In genomic region chr3:46296826-46297225, GRCh38 we compare ENCODE assay signal across 26 cellular contexts. TPM values are rescaled to one million over a fixed set of nuclear protein-coding genes. Genes with fewer than 3 reads are reported as not detected.
A peak's percentile ranks its signal among the peaks of the same experiment; 100 is the strongest.
DNase-seq lines count a peak whose midpoint lies in the region; ATAC-seq and TF ChIP-seq lines count a peak whose summit lies in the region.
"Had no signal": no experiment of that assay in that cellular context is flagged by ENCODE, and none has a peak within 500 bp of the region (broad histone marks: within the 10 kb centered on the region; RNA-seq: fewer than 3 reads in every experiment).

No MANE protein-coding gene starts in this region.

- POLR2A ChIA-PET in activated CD8-positive, alpha-beta T cell treated with anti-CD3 and anti-CD28 coated beads, Interleukin-2, amount 10 ng/mL, durations not matched to agents 7 days and 5 days (lab: Charles Lee), result interaction anchor here (1.8 kb wide), 1 partner anchor 58 kb away, joined by 5 read pairs; no protein-coding TSS in a partner anchor
- POLR2A ChIA-PET in activated CD8-positive, alpha-beta T cell treated with anti-CD3 and anti-CD28 coated beads for 36 hours (lab: Charles Lee), result interaction anchor here (1.3 kb wide), 1 partner anchor 65 kb away, joined by 3 read pairs; no protein-coding TSS in a partner anchor

- peak overlapping the region; percentile 79; the same call in 1 of the 2 replicates for H3K9ac ChIP-seq in OCI-LY3 (ENCODE audit: low read length)

- WGBS in sigmoid colon, 2 donors, result 91 to 94% methylated on average over 1 of the region's 1 CpG

- no peaks in the 10 kb centered on the region for H3K79me2 ChIP-seq in OCI-LY3 (ENCODE audit: low read length)

- H3K9me3 Mint-ChIP-seq in activated CD8-positive, alpha-beta T cell treated with anti-CD3 and anti-CD28 coated beads, Interleukin-2, amount 10 ng/mL, durations not matched to agents 7 days and 5 days (ENCODE audit: insufficient read depth), result no peaks in the 10 kb centered on the region
- H3K9me3 Mint-ChIP-seq in activated CD8-positive, alpha-beta T cell treated with anti-CD3 and anti-CD28 coated beads for 36 hours, result no peaks in the 10 kb centered on the region
- H3K9me3 Mint-ChIP-seq: stimulated activated naive CD8-positive, alpha-beta T cell treated with anti-CD3 and anti-CD28 coated beads, Interleukin-15, Interleukin-2, amounts not matched to agents 100 ng/mL and 50 ng/mL, for 24 hours had no signal

- H3K27me3 Mint-ChIP-seq in activated CD8-positive, alpha-beta T cell treated with anti-CD3 and anti-CD28 coated beads, Interleukin-2, amount 10 ng/mL, durations not matched to agents 7 days and 5 days (ENCODE audit: low read depth), result no peaks in the 10 kb centered on the region
- peaks cover 4% of the 10 kb centered on the region for H3K27me3 Mint-ChIP-seq in activated CD8-positive, alpha-beta T cell treated with anti-CD3 and anti-CD28 coated beads for 36 hours

- peaks cover 13% of the 10 kb centered on the region for H3K36me3 Mint-ChIP-seq in activated CD8-positive, alpha-beta T cell treated with anti-CD3 and anti-CD28 coated beads, Interleukin-2, amount 10 ng/mL, durations not matched to agents 7 days and 5 days (ENCODE audit: low read depth)
- no peaks in the 10 kb centered on the region for H3K36me3 Mint-ChIP-seq in activated CD8-positive, alpha-beta T cell treated with anti-CD3 and anti-CD28 coated beads for 36 hours (ENCODE audit: low read depth)

- H3K4me3 Mint-ChIP-seq in activated CD8-positive, alpha-beta T cell treated with anti-CD3 and anti-CD28 coated beads, Interleukin-2, amount 10 ng/mL, durations not matched to agents 7 days and 5 days, result no peak overlapping the region
- H3K4me3 Mint-ChIP-seq in activated CD8-positive, alpha-beta T cell treated with anti-CD3 and anti-CD28 coated beads for 36 hours, result no peak overlapping the region
- H3K4me3 Mint-ChIP-seq: stimulated activated naive CD8-positive, alpha-beta T cell treated with anti-CD3 and anti-CD28 coated beads, Interleukin-15, Interleukin-2, amounts not matched to agents 100 ng/mL and 50 ng/mL, for 24 hours had no signal

- CTCF ChIA-PET in activated CD8-positive, alpha-beta T cell treated with anti-CD3 and anti-CD28 coated beads, Interleukin-2, amount 10 ng/mL, durations not matched to agents 7 days and 5 days (lab: Charles Lee), result interaction anchor here (0.8 to 5.9 kb wide), 5 partner anchors 11 to 73 kb away, joined by 3 to 87 read pairs (median 9); partner anchors contain the start of gene CCR5
- CTCF ChIA-PET in activated CD8-positive, alpha-beta T cell treated with anti-CD3 and anti-CD28 coated beads for 36 hours (lab: Charles Lee), result interaction anchor here (1.6 to 5.0 kb wide), 3 partner anchors 20 to 82 kb away, joined by 4 to 42 read pairs (median 11); partner anchors contain the start of gene CCR5

- no peak for TF ChIP-seq CTCF in activated CD8-positive, alpha-beta T cell treated with anti-CD3 and anti-CD28 coated beads for 36 hours (IDR thresholded peaks at IDR 0.05)
- no peak for TF ChIP-seq CTCF in OCI-LY3 (IDR thresholded peaks at IDR 0.05; ENCODE audit: low read depth, low read length)
- no peak for TF ChIP-seq CTCF in sigmoid colon (IDR thresholded peaks at IDR 0.05)

- H3K27me3 ChIP-seq in OCI-LY3 (ENCODE audit: low read depth, low read length), result no peaks in the 10 kb centered on the region
- no peaks in the 10 kb centered on the region for H3K27me3 ChIP-seq in sigmoid colon
- H3K27me3 ChIP-seq: esophagus squamous epithelium, heart left ventricle, right atrium auricular region had no signal

- H3K27ac ChIP-seq in OCI-LY3 (ENCODE audit: low read length) (peak overlapping the region; percentile 96), sigmoid colon (no peak overlapping the region)
- H3K27ac ChIP-seq: left ventricle myocardium inferior, right atrium auricular region had no signal

- H3K27ac Mint-ChIP-seq in activated CD8-positive, alpha-beta T cell treated with anti-CD3 and anti-CD28 coated beads, Interleukin-2, amount 10 ng/mL, durations not matched to agents 7 days and 5 days, result peak overlapping the region; percentile 92
- H3K27ac Mint-ChIP-seq in activated CD8-positive, alpha-beta T cell treated with anti-CD3 and anti-CD28 coated beads for 36 hours, result no peak overlapping the region

- TF ChIP-seq POLR2A in sigmoid colon (IDR thresholded peaks at IDR 0.05), result no peak

- TF ChIP-seq EP300 in sigmoid colon (IDR thresholded peaks at IDR 0.05), result no peak

- H3K36me3 ChIP-seq in OCI-LY3 (replicated peaks; ENCODE audit: low read depth, low read length) (no peaks in the 10 kb centered on the region), sigmoid colon (no peaks in the 10 kb centered on the region)
- H3K36me3 ChIP-seq: esophagus squamous epithelium, heart left ventricle, left ventricle myocardium inferior, right atrium auricular region had no signal

- H3K4me3 ChIP-seq in OCI-LY3 (ENCODE audit: low read length) (no peak overlapping the region), sigmoid colon (no peak overlapping the region)
- H3K4me3 ChIP-seq: esophagus squamous epithelium, heart left ventricle, left ventricle myocardium inferior, right atrium auricular region had no signal

- H4K20me1 ChIP-seq in OCI-LY3 (ENCODE audit: insufficient read depth, low read length), result no peaks in the 10 kb centered on the region

- H3K4me2 ChIP-seq in OCI-LY3 (ENCODE audit: low read length), result peak overlapping the region; percentile 78; the same call in 1 of the 2 replicates

- peaks cover 89% of the 10 kb centered on the region for H3K4me1 Mint-ChIP-seq in activated CD8-positive, alpha-beta T cell treated with anti-CD3 and anti-CD28 coated beads, Interleukin-2, amount 10 ng/mL, durations not matched to agents 7 days and 5 days (ENCODE audit: low read depth)
- H3K4me1 Mint-ChIP-seq in activated CD8-positive, alpha-beta T cell treated with anti-CD3 and anti-CD28 coated beads for 36 hours (ENCODE audit: low read depth), result peaks cover 83% of the 10 kb centered on the region

- H3K9me3 ChIP-seq in OCI-LY3 (ENCODE audit: insufficient read depth, low read length) (no peaks in the 10 kb centered on the region), sigmoid colon (no peaks in the 10 kb centered on the region)
- H3K9me3 ChIP-seq: esophagus squamous epithelium, heart left ventricle, left ventricle myocardium inferior, right atrium auricular region had no signal

- H2AFZ ChIP-seq in OCI-LY3 (ENCODE audit: low read depth, low read length), result no peak overlapping the region

- ATAC-seq in activated CD8-positive, alpha-beta T cell treated with anti-CD3 and anti-CD28 coated beads, Interleukin-2, amount 10 ng/mL, durations not matched to agents 7 days and 5 days, result no peak
- no peak for ATAC-seq in activated CD8-positive, alpha-beta T cell treated with anti-CD3 and anti-CD28 coated beads for 36 hours
- no peak for ATAC-seq in GM18873 (IDR thresholded peaks at IDR 0.05; ENCODE audit: low FRiP score, unreplicated experiment)

- DNase-seq in activated CD8-positive, alpha-beta T cell treated with anti-CD3 and anti-CD28 coated beads, Interleukin-2, amount 10 ng/mL, durations not matched to agents 7 days and 5 days, result no peak
- DNase-seq in activated CD8-positive, alpha-beta T cell treated with anti-CD3 and anti-CD28 coated beads for 36 hours, result no peak
- DNase-seq in EL (peak; percentile 16), myocyte (ENCODE audit: low read depth) (peak; percentile 80), cardiac septum (ENCODE audit: low spot score) (no peak), sigmoid colon (no peak)
- DNase-seq: activated CD8-positive, alpha-beta memory T cell treated with anti-CD3 and anti-CD28 coated beads for 24 hours; activated gamma-delta T cell; activated T-cell treated with anti-CD3 and anti-CD28 coated beads, Interleukin-2, amount 50 U/mL, for 1 hour; central memory CD4-positive, alpha-beta T cell; dermis blood vessel endothelial cell; DMS53; esophagus squamous epithelium; foreskin melanocyte; heart left ventricle; islet precursor cell; left ventricle myocardium inferior; mesenchymal stem cell; NCI-H146; NCI-H510A treated with DMSO at 0.1 percent for 48 hours; stimulated activated CD4-positive, alpha-beta T cell treated with anti-CD3 and anti-CD28 coated beads, Interleukin-1b, Interleukin-23, amount 100 ng/mL, for 48 hours had no signal

- H3K4me1 ChIP-seq in OCI-LY3 (ENCODE audit: low read length) (peaks cover 99% of the 10 kb centered on the region), sigmoid colon (no peaks in the 10 kb centered on the region)
- H3K4me1 ChIP-seq: left ventricle myocardium inferior, right atrium auricular region had no signal

- intact Hi-C loops in activated CD8-positive, alpha-beta T cell treated with anti-CD3 and anti-CD28 coated beads for 36 hours (cut with micrococcal nuclease), result loop anchor here (10.0 kb wide), 1 partner anchor 422 kb away; no protein-coding TSS in a partner anchor
- intact Hi-C loops in cardiac septum (cut with DNase I) (no loop called here), sigmoid colon (cut with DNase I) (no loop called here)

RNA-seq across cellular contexts. Expression of gene CCR3, which starts 54.6 kb away (rescaled TPM):
- total RNA-seq in activated CD8-positive, alpha-beta T cell treated with anti-CD3 and anti-CD28 coated beads, Interleukin-2, amount 10 ng/mL, durations not matched to agents 7 days and 5 days, result under 1 TPM; 0.34 to 0.37 TPM
- total RNA-seq in activated CD8-positive, alpha-beta T cell treated with anti-CD3 and anti-CD28 coated beads for 36 hours, result not detected
- total RNA-seq in myocyte, result 0.10 TPM in 1 of 2 replicates, not detected in the other
- 0.04 TPM for polyA plus RNA-seq in myocyte (2012)
- total RNA-seq in cardiac septum, result not detected
- total RNA-seq in sigmoid colon, result not detected
- polyA plus RNA-seq in sigmoid colon, result under 1 TPM in 2 of 3 donors, not detected in 1; 0.04 to 0.69 TPM
- total RNA-seq: dermis blood vessel endothelial cell, esophagus squamous epithelium, left ventricle myocardium inferior, right atrium auricular region, SK-MEL-5 had no signal
- polyA plus RNA-seq: heart left ventricle had no signal

RNA-seq across cellular contexts. Expression of gene CCR2, which starts 57.1 kb away (rescaled TPM):
- 10 to 100 TPM; 70.8 to 70.9 TPM for total RNA-seq in activated CD8-positive, alpha-beta T cell treated with anti-CD3 and anti-CD28 coated beads, Interleukin-2, amount 10 ng/mL, durations not matched to agents 7 days and 5 days
- total RNA-seq in activated CD8-positive, alpha-beta T cell treated with anti-CD3 and anti-CD28 coated beads for 36 hours, result under 1 TPM; 0.81 to 0.83 TPM
- not detected in 2 replicates for total RNA-seq in myocyte
- polyA plus RNA-seq in myocyte (2012), result 0.09 TPM
- total RNA-seq in cardiac septum, result 1.3 TPM
- 1 to 10 TPM; 1.1 to 3.1 (median 1.9) TPM for total RNA-seq in sigmoid colon
- polyA plus RNA-seq in sigmoid colon, result 1 to 10 TPM in 2 of 3 donors, under 1 TPM in 1; 0.69 to 2.1 (median 1.2) TPM
- total RNA-seq: dermis blood vessel endothelial cell, SK-MEL-5 had no signal

Comparison
In these comparisons a context has a peak if more than half of its experiments do, and no peak if none do; other contexts are left out.
1. RNA of gene CCR2, which starts 57.1 kb away (total RNA-seq): 70.8 to 70.9 TPM in activated CD8-positive, alpha-beta T cell treated with anti-CD3 and anti-CD28 coated beads, Interleukin-2, amount 10 ng/mL, durations not matched to agents 7 days and 5 days; 1.1 to 3.1 TPM in sigmoid colon, 1.3 TPM in cardiac septum (single experiment), 0.81 to 0.83 TPM in activated CD8-positive, alpha-beta T cell treated with anti-CD3 and anti-CD28 coated beads for 36 hours and not detected in myocyte; every median in the first group is over 10 times any median in the second.
2. DNase-seq: peak in EL (single experiment) and myocyte (single experiment); none in activated CD8-positive, alpha-beta T cell treated with anti-CD3 and anti-CD28 coated beads, Interleukin-2, amount 10 ng/mL, durations not matched to agents 7 days and 5 days (single experiment), activated CD8-positive, alpha-beta T cell treated with anti-CD3 and anti-CD28 coated beads for 36 hours (single experiment), cardiac septum (single experiment) and sigmoid colon (single experiment).